Comparison of ENCODE assay signal across 8 cellular contexts in the genomic region with DNA sequence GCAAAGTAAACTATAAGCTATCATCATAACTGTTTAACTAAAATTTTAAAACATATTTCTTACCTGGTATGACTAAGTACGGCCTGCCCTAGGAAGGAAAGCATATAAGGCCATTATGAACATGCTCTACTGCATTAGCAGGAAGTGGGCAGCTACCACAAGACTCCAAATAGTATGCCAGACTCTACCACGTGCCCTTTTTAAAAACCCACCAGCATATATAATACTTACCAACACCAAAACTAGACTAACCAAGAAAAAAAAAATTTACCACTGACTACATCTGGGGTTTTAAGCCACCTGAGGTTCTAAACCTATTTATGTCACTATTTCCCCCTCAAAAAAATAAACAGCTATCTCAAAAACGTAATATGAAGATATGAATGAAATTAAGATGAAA. TPM values are rescaled to one million over a fixed set of nuclear protein-coding genes. Genes with fewer than 3 reads are reported as not detected.
DNase-seq lines count a peak whose midpoint lies in the region; ATAC-seq and TF ChIP-seq lines count a peak whose summit lies in the region.

No MANE protein-coding gene starts in this region.

- 69 to 77% methylated on average over 3 of the region's 3 CpGs for WGBS in aorta, 2 donors

- ATAC-seq in GM21423 (IDR thresholded peaks at IDR 0.05; ENCODE audit: unreplicated experiment), result peak; percentile 95
- peak; percentile 92 to 96 for ATAC-seq in activated T-cell treated with anti-CD3 and anti-CD28 coated beads, Interleukin-2, amount 50 U/mL, for 72 hours (replicated peaks in 1 of 2)
- no peak for ATAC-seq in aorta (ENCODE audit: low FRiP score)

- H3K27me3 Mint-ChIP-seq in activated T-cell treated with anti-CD3 and anti-CD28 coated beads, Interleukin-2, amount 50 U/mL, for 72 hours (ENCODE audit: low read depth), result no peaks in the 10 kb centered on the region

- peak overlapping the region; percentile 51 to 79 for H3K4me3 Mint-ChIP-seq in activated T-cell treated with anti-CD3 and anti-CD28 coated beads, Interleukin-2, amount 50 U/mL, for 72 hours

- no peaks in the 10 kb centered on the region for H3K9me3 Mint-ChIP-seq in activated T-cell treated with anti-CD3 and anti-CD28 coated beads, Interleukin-2, amount 50 U/mL, for 72 hours

- peak overlapping the region; percentile 71 for H3K27ac Mint-ChIP-seq in activated T-cell treated with anti-CD3 and anti-CD28 coated beads, Interleukin-2, amount 50 U/mL, for 72 hours

- H3K4me3 ChIP-seq in GM12864 (ENCODE audit: low read depth, low read length) (no peak overlapping the region; the same call in 1 of the 2 replicates), aorta (ENCODE audit: low read length in 2 of 2) (no peak overlapping the region)

- no peaks in the 10 kb centered on the region for H3K9me3 ChIP-seq in aorta (ENCODE audit: control insufficient read depth, low read length)

- H3K4me1 ChIP-seq in aorta (ENCODE audit: control insufficient read depth in 1 of 2, insufficient read depth in 2 of 2, low read length in 2 of 2), result peaks cover 0 to 2% of the 10 kb centered on the region in 2 donors

- H3K27ac ChIP-seq in aorta (ENCODE audit: low read depth in 1 of 2, low read length in 2 of 2), result no peak overlapping the region

- TF ChIP-seq CTCF in GM12864 (IDR thresholded peaks at IDR 0.05; ENCODE audit: low read depth, low read length, missing control alignments), result no peak

- no peaks in the 10 kb centered on the region for H3K36me3 ChIP-seq in aorta (ENCODE audit: control insufficient read depth in 1 of 2, insufficient read depth in 2 of 2, low read length in 1 of 2)

- intact Hi-C loops in aorta (cut with DNase I), result no loop called here

- peaks cover 5 to 18% of the 10 kb centered on the region in 2 donors for H3K36me3 Mint-ChIP-seq in activated T-cell treated with anti-CD3 and anti-CD28 coated beads, Interleukin-2, amount 50 U/mL, for 72 hours (ENCODE audit: insufficient read depth in 2 of 2)

- DNase-seq in GM12864 (ENCODE audit: low read depth) (peak; percentile 84), HT1080 (ENCODE audit: low read depth) (peak; percentile 80), NCI-H1105 (lab: John Stamatoyannopoulos, UW) (no peak), aorta (no peak), cerebellar cortex (ENCODE audit: low spot score) (no peak)
- peak; percentile 63 to 72 for DNase-seq in activated T-cell treated with anti-CD3 and anti-CD28 coated beads, Interleukin-2, amount 50 U/mL, for 72 hours
- peak; percentile 42 for DNase-seq in stimulated activated naive CD4-positive, alpha-beta T cell treated with Interleukin-2 at 50 U/mL for 16 hours (lab: John Stamatoyannopoulos, UW)

- peaks cover 74% of the 10 kb centered on the region for H3K4me1 Mint-ChIP-seq in activated T-cell treated with anti-CD3 and anti-CD28 coated beads, Interleukin-2, amount 50 U/mL, for 72 hours (ENCODE audit: low read depth)

- H3K27me3 ChIP-seq in aorta (ENCODE audit: control insufficient read depth in 1 of 2, insufficient read depth in 2 of 2, low read length in 1 of 2), result no peaks in the 10 kb centered on the region

RNA-seq across cellular contexts. Expression of a gene that starts 30.1 kb away (rescaled TPM):
- 72.3 and 73.7 TPM in 2 replicates for total RNA-seq in HT1080 (2014; rRNA removed; shearing (Covaris generic))
- 35.7 and 47.0 TPM in 2 replicates for polyA plus RNA-seq in HT1080 (2015; cell fraction: cytosol; rRNA removed)
- polyA plus RNA-seq in HT1080 (2015; cell fraction: nucleus; rRNA removed), result 69.1 and 93.4 TPM in 2 replicates
- total RNA-seq in activated T-cell treated with anti-CD3 and anti-CD28 coated beads, Interleukin-2, amount 50 U/mL, for 72 hours, result 100 to 1,000 TPM; 105 to 120 TPM
- total RNA-seq in aorta, result 100 to 1,000 TPM in 1 of 2 donors, 10 to 100 TPM in 1; 82.4 to 111 TPM
- polyA plus RNA-seq in aorta, result 10 to 100 TPM; 20.8 to 41.7 TPM

Comparison
In these comparisons a context has a peak if more than half of its experiments do, and no peak if none do; other contexts are left out.
1. DNase-seq: peak in GM12864 (single experiment), HT1080 (single experiment), activated T-cell treated with anti-CD3 and anti-CD28 coated beads, Interleukin-2, amount 50 U/mL, for 72 hours (2 of 2) and stimulated activated naive CD4-positive, alpha-beta T cell treated with Interleukin-2 at 50 U/mL for 16 hours (single experiment); none in NCI-H1105 (single experiment), aorta (0 of 2) and cerebellar cortex (single experiment).